8 cellular contexts compared by ENCODE assay signal in genomic region chr2:29114514-29114840, GRCh38. TPM values are rescaled to one million over a fixed set of nuclear protein-coding genes. Genes with fewer than 3 reads are reported as not detected.
DNase-seq lines count a peak whose midpoint lies in the region.
"Had no signal": no experiment of that assay in that cellular context is flagged by ENCODE, and none has a peak within 500 bp of the region (broad histone marks: within the 10 kb centered on the region; RNA-seq: fewer than 3 reads in every experiment).

No MANE protein-coding gene starts in this region.

- H3K4me1 ChIP-seq in iPS-15b (ENCODE audit: control insufficient read depth, insufficient read depth, low read length) (no peaks in the 10 kb centered on the region), stomach smooth muscle (ENCODE audit: control insufficient read depth, insufficient read depth, low read length) (peaks cover 9% of the 10 kb centered on the region)

- H3K4me3 Mint-ChIP-seq in activated naive CD4-positive, alpha-beta T cell treated with anti-CD3 and anti-CD28 coated beads, Interleukin-2, amount 10 ng/mL, durations not matched to agents 7 days and 5 days: peak overlapping the region; percentile 91

- H3K9me3 Mint-ChIP-seq in activated naive CD4-positive, alpha-beta T cell treated with anti-CD3 and anti-CD28 coated beads, Interleukin-2, amount 10 ng/mL, durations not matched to agents 7 days and 5 days: no peaks in the 10 kb centered on the region

- H3K36me3 ChIP-seq in iPS-15b (ENCODE audit: control insufficient read depth, insufficient read depth, low read length) (no peaks in the 10 kb centered on the region), stomach smooth muscle (ENCODE audit: control insufficient read depth in 2 of 2, insufficient read depth in 2 of 2, low read length in 2 of 2) (no peaks in the 10 kb centered on the region)

- CTCF ChIA-PET in activated naive CD4-positive, alpha-beta T cell treated with anti-CD3 and anti-CD28 coated beads, Interleukin-2, amount 10 ng/mL, durations not matched to agents 7 days and 5 days (lab: Charles Lee): interaction anchor here (1.3 kb wide), 1 partner anchor 11 kb away, joined by 3 read pairs; no protein-coding TSS in a partner anchor

- peak; percentile 85 for DNase-seq in NCI-H2171 treated with DMSO at 0.1 percent for 48 hours (lab: John Stamatoyannopoulos, UW)
- no peak for DNase-seq in activated naive CD4-positive, alpha-beta T cell treated with anti-CD3 and anti-CD28 coated beads, Interleukin-2, amount 10 ng/mL, durations not matched to agents 7 days and 5 days
- no peak for DNase-seq in GM19238 (ENCODE audit: insufficient read length, low spot score)
- no peak for DNase-seq in ureter (ENCODE audit: low spot score)
- DNase-seq in HPDE6-E6E7 (ENCODE audit: extremely low spot score): no peak

- peak overlapping the region; percentile 63 for H3K27ac ChIP-seq in stomach smooth muscle (ENCODE audit: low read length)

- H3K27me3 ChIP-seq in iPS-15b (ENCODE audit: control insufficient read depth, insufficient read depth, low read length) (peaks cover 61% of the 10 kb centered on the region), stomach smooth muscle (ENCODE audit: control insufficient read depth in 1 of 2, insufficient read depth in 2 of 2, low read length in 2 of 2) (no peaks in the 10 kb centered on the region)

- H3K9ac ChIP-seq in iPS-15b (ENCODE audit: low read depth, low read length) (no peak overlapping the region), stomach smooth muscle (ENCODE audit: low read length in 2 of 2) (peak overlapping the region; percentile 69 to 76)

- H3K27me3 Mint-ChIP-seq in activated naive CD4-positive, alpha-beta T cell treated with anti-CD3 and anti-CD28 coated beads, Interleukin-2, amount 10 ng/mL, durations not matched to agents 7 days and 5 days: peaks cover 20% of the 10 kb centered on the region

- peak overlapping the region; percentile 96 for H3K27ac Mint-ChIP-seq in activated naive CD4-positive, alpha-beta T cell treated with anti-CD3 and anti-CD28 coated beads, Interleukin-2, amount 10 ng/mL, durations not matched to agents 7 days and 5 days

- peaks cover 6% of the 10 kb centered on the region for H3K36me3 Mint-ChIP-seq in activated naive CD4-positive, alpha-beta T cell treated with anti-CD3 and anti-CD28 coated beads, Interleukin-2, amount 10 ng/mL, durations not matched to agents 7 days and 5 days

- H3K9me3 ChIP-seq in iPS-15b (ENCODE audit: control insufficient read depth, insufficient read depth, low read length) (no peaks in the 10 kb centered on the region), stomach smooth muscle (ENCODE audit: control insufficient read depth in 2 of 2, low read length in 2 of 2) (no peaks in the 10 kb centered on the region)

- H3K4me1 Mint-ChIP-seq in activated naive CD4-positive, alpha-beta T cell treated with anti-CD3 and anti-CD28 coated beads, Interleukin-2, amount 10 ng/mL, durations not matched to agents 7 days and 5 days: peaks cover 57% of the 10 kb centered on the region

- H3K4me3 ChIP-seq in iPS-15b (ENCODE audit: low read depth, low read length): peak overlapping the region; percentile 33
- H3K4me3 ChIP-seq in stomach smooth muscle (ENCODE audit: low read length in 2 of 2): peak overlapping the region; percentile 60 to 92

RNA-seq across cellular contexts. Expression of gene CLIP4, which starts 0.7 kb away (rescaled TPM):
- 32.8 TPM for total RNA-seq in ureter

RNA-seq across cellular contexts. Expression of gene PCARE, which starts 40.2 kb away (rescaled TPM):
- not detected for total RNA-seq in ureter
- total RNA-seq: H7 had no signal
